In genomic region chrX:52750952-52751351, GRCh38 we compare ENCODE assay signal across 15 cellular contexts. TPM values are rescaled to one million over a fixed set of nuclear protein-coding genes. Genes with fewer than 3 reads are reported as not detected.
"Had no signal": no experiment of that assay in that cellular context is flagged by ENCODE, and none has a peak within 500 bp of the region (broad histone marks: within the 10 kb centered on the region; RNA-seq: fewer than 3 reads in every experiment).

TSS of gene SSX2B (plus strand) at chrX:52751252. CDS start at chrX:52752681, 1,429 bp downstream.

RNA-seq across cellular contexts. Expression of gene SSX2B, which starts in this region (rescaled TPM):
- total RNA-seq: activated B cell treated with CpG ODN at 0.5 μM for 24 hours; activated CD4-positive, alpha-beta memory T cell treated with anti-CD3 and anti-CD28 coated beads for 36 hours; activated CD4-positive, alpha-beta memory T cell treated with anti-CD3 and anti-CD28 coated beads, Interleukin-2, amount 10 ng/mL, durations not matched to agents 7 days and 5 days; activated CD4-positive, alpha-beta T cell treated with anti-CD3 and anti-CD28 coated beads for 36 hours; activated CD4-positive, alpha-beta T cell treated with anti-CD3 and anti-CD28 coated beads, Interleukin-2, amount 10 ng/mL, durations not matched to agents 24 days and 14 days; activated CD4-positive, alpha-beta T cell treated with anti-CD3 and anti-CD28 coated beads, Interleukin-2, amount 10 ng/mL, durations not matched to agents 7 days and 5 days; activated CD8-positive, alpha-beta memory T cell treated with anti-CD3 and anti-CD28 coated beads for 36 hours; activated CD8-positive, alpha-beta memory T cell treated with anti-CD3 and anti-CD28 coated beads, Interleukin-2, amount 10 ng/mL, durations not matched to agents 7 days and 5 days; activated CD8-positive, alpha-beta T cell treated with anti-CD3 and anti-CD28 coated beads for 36 hours; activated CD8-positive, alpha-beta T cell treated with anti-CD3 and anti-CD28 coated beads, Interleukin-2, amount 10 ng/mL, durations not matched to agents 7 days and 5 days; T-cell; T-helper 1 cell treated with Interleukin-12 subunit alpha and Interleukin-12 subunit beta and Interleukin-4 antibody, amounts not matched to agents 30 ng/mL and 1 ng/mL, for 36 hours; T-helper 17 cell; T-helper 2 cell treated with Interferon-gamma antibody and Interleukin-4, amounts not matched to agents 100 ng/mL and 5 ng/mL, for 36 hours; WTC11 had no signal
